13 cellular contexts compared by ENCODE assay signal in the genomic region with DNA sequence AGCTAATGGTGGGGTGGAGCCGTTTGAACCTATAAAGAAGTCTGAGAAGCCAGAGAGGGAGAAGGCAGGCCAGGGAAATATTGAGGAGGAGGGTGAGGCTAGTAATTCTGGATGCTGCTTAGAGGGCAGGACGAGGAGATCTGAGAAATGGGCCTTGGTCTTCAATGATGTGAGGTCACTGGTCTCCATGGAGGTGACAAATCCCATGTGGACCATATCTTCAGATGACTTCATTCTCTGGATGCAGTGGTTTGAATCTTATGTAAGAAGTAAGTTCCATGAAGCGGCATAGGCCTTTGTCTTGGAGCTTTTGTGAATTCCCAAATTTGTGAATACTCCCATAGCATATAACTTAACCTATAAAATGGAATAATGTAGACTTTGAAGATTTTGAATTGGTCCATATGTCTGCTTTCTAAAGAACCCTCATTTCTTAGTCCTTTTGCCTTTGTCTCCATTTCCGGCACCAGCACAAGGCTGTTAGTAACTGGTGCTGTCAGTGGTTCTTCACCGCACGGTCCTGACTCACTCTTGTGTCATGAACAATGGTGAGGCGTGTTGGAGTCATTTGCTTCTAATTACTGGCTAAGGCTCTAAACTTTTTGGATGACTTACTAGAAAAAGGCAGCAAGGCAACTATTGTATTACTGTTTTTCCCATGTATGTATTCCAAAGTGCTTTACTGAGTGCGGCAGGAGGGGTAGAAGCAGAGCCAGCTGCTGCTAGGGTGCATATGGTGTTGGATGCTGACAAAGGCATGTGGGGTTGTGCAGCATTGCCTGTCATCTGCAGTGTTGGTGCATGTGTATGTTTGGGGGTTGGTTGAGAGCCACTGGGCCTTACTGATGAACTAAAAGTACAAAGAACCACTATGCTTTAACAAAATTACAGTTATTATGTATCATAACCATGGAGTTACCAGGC. TPM values are rescaled to one million over a fixed set of nuclear protein-coding genes. Genes with fewer than 3 reads are reported as not detected.
DNase-seq lines count a peak whose midpoint lies in the region; ATAC-seq, FAIRE-seq and TF ChIP-seq lines count a peak whose summit lies in the region.
"Had no signal": no experiment of that assay in that cellular context is flagged by ENCODE, and none has a peak within 500 bp of the region (broad histone marks: within the 10 kb centered on the region; RNA-seq: fewer than 3 reads in every experiment).

No MANE protein-coding gene starts in this region.

- no peaks in the 10 kb centered on the region for H3K9me3 ChIP-seq in K562 (replicated peaks; ENCODE audit: control insufficient read depth, insufficient read depth, low read depth, low read length)
- H3K9me3 ChIP-seq: Peyer's patch, tibial nerve had no signal

- peak; percentile 18 for DNase-seq in stimulated activated CD4-positive, alpha-beta T cell treated with anti-CD3 and anti-CD28 coated beads, Interleukin-1b, Interleukin-23, amount 100 ng/mL, for 48 hours
- DNase-seq in stimulated activated CD4-positive, alpha-beta T cell treated with anti-CD3 and anti-CD28 coated beads, Interleukin-2, amount 100 ng/mL, for 48 hours = no peak
- no peak for DNase-seq in K562 (ENCODE audit: extremely low read depth in 1 of 4, low spot score in 3 of 4)
- DNase-seq in iris pigment epithelial cell (ENCODE audit: low read depth) = peak; percentile 89
- no peak for DNase-seq in NCI-H526 treated with DMSO at 0.1 percent for 48 hours (lab: John Stamatoyannopoulos, UW)
- no peak for DNase-seq in occipital lobe (lab: John Stamatoyannopoulos, UW)
- no peak for DNase-seq in activated T-helper 2 cell treated with anti-CD3 and anti-CD28 coated beads, Interferon-gamma antibody, Interleukin-2, Interleukin-4, amounts not matched to agents 10 μg/mL and 5 μg/mL and 100 μg/mL, durations not matched to agents 14 hours and 24 hours and 36 hours (ENCODE audit: low spot score)
- DNase-seq: Peyer's patch had no signal

- H3K4me2 ChIP-seq in K562 (ENCODE audit: insufficient read depth, low read length) = no peak overlapping the region

- no peak overlapping the region for H3K4me3 Mint-ChIP-seq in activated T-helper 2 cell treated with anti-CD3 and anti-CD28 coated beads, Interferon-gamma antibody, Interleukin-2, Interleukin-4, amounts not matched to agents 10 μg/mL and 5 μg/mL and 100 μg/mL, durations not matched to agents 14 hours and 24 hours and 36 hours (ENCODE audit: low read depth)
- H3K4me3 Mint-ChIP-seq: CD14-positive monocyte; dendritic cell treated with granulocyte-macrophage colony-stimulating factor and Interleukin-4, amounts not matched to agents 40 ng/mL and 50 ng/mL, for 4 days; IgD-negative memory B cell had no signal

- H3K27ac ChIP-seq in K562 (ENCODE audit: extremely low read depth, low read depth, low read length) = no peak overlapping the region
- H3K27ac ChIP-seq: Peyer's patch had no signal

- H3K36me3 Mint-ChIP-seq in activated T-helper 2 cell treated with anti-CD3 and anti-CD28 coated beads, Interferon-gamma antibody, Interleukin-2, Interleukin-4, amounts not matched to agents 10 μg/mL and 5 μg/mL and 100 μg/mL, durations not matched to agents 14 hours and 24 hours and 36 hours (ENCODE audit: low read depth) = no peaks in the 10 kb centered on the region
- H3K36me3 Mint-ChIP-seq: CD14-positive monocyte, IgD-negative memory B cell had no signal

- no peak for TF ChIP-seq RAD21 in K562 (CRISPR knock-in tag; conservative IDR thresholded peaks at IDR 0.05 in 1 of 2, IDR thresholded peaks at IDR 0.05 in 1 of 2)

- in situ Hi-C loops in K562 (cut with MboI) = no loop called here

- intact Hi-C loops in K562 (cut with micrococcal nuclease) = no loop called here
- intact Hi-C loops in activated T-helper 2 cell treated with anti-CD3 and anti-CD28 coated beads, Interferon-gamma antibody, Interleukin-2, Interleukin-4, amounts not matched to agents 10 μg/mL and 5 μg/mL and 100 μg/mL, durations not matched to agents 14 hours and 24 hours and 36 hours (cut with micrococcal nuclease) = no loop called here

- H3K4me3 ChIP-seq in K562 = no peak overlapping the region
- H3K4me3 ChIP-seq: Peyer's patch, tibial nerve had no signal

- TF ChIP-seq POLR2A in K562 (conservative IDR thresholded peaks at IDR 0.05) = no peak

- TF ChIP-seq EP300 in K562 (IDR thresholded peaks at IDR 0.05; ENCODE audit: low read length) = no peak

- H3K4me1 ChIP-seq in K562 (replicated peaks in 1 of 2; ENCODE audit: control insufficient read depth in 2 of 2, insufficient read depth in 2 of 2, low read length in 2 of 2) = no peaks in the 10 kb centered on the region; a peak in 1 of 5 replicates
- H3K4me1 ChIP-seq: Peyer's patch had no signal

- no peak overlapping the region for H3K9ac ChIP-seq in K562 (ENCODE audit: insufficient read depth in 1 of 2, low read depth in 2 of 2, low read length in 2 of 2)

- CTCF ChIA-PET in K562 (lab: Yijun Ruan, JAX; ENCODE audit: low intra/inter-chr PET ratio) = no interaction called here

- no peaks in the 10 kb centered on the region for H3K36me3 ChIP-seq in K562 (ENCODE audit: control insufficient read depth, insufficient read depth, low read length)
- H3K36me3 ChIP-seq: Peyer's patch, tibial nerve had no signal

- no peaks in the 10 kb centered on the region for H3K4me1 Mint-ChIP-seq in activated T-helper 2 cell treated with anti-CD3 and anti-CD28 coated beads, Interferon-gamma antibody, Interleukin-2, Interleukin-4, amounts not matched to agents 10 μg/mL and 5 μg/mL and 100 μg/mL, durations not matched to agents 14 hours and 24 hours and 36 hours (ENCODE audit: low read depth)
- H3K4me1 Mint-ChIP-seq: CD14-positive monocyte, IgD-negative memory B cell had no signal

- no peaks in the 10 kb centered on the region for H3K9me1 ChIP-seq in K562 (ENCODE audit: control insufficient read depth, insufficient read depth, low read length)

- no peaks in the 10 kb centered on the region for H4K20me1 ChIP-seq in K562 (replicated peaks; ENCODE audit: control insufficient read depth, insufficient read depth, low read length)

- H3K27me3 ChIP-seq in K562 (ENCODE audit: control insufficient read depth in 2 of 2, insufficient read depth in 2 of 2, low read length in 2 of 2) = peaks cover 10 to 26% of the 10 kb centered on the region in 2 experiments; a peak in 4 of 5 replicates
- H3K27me3 ChIP-seq: Peyer's patch, tibial nerve had no signal

- no TSS peak for BruUV-seq in K562 (replicated peaks; lab: Mats Ljungman, UMichigan)

- POLR2A ChIA-PET in K562 (lab: Yijun Ruan, JAX) = no interaction called here

- no peak overlapping the region for H2AFZ ChIP-seq in K562 (ENCODE audit: low read depth, low read length)

- H3K27ac Mint-ChIP-seq in activated T-helper 2 cell treated with anti-CD3 and anti-CD28 coated beads, Interferon-gamma antibody, Interleukin-2, Interleukin-4, amounts not matched to agents 10 μg/mL and 5 μg/mL and 100 μg/mL, durations not matched to agents 14 hours and 24 hours and 36 hours = no peak overlapping the region
- H3K27ac Mint-ChIP-seq: CD14-positive monocyte; dendritic cell treated with granulocyte-macrophage colony-stimulating factor and Interleukin-4, amounts not matched to agents 40 ng/mL and 50 ng/mL, for 4 days; IgD-negative memory B cell had no signal

- no peak for FAIRE-seq in K562 (lab: Jason Lieb, UNC)

- no peaks in the 10 kb centered on the region for H3K27me3 Mint-ChIP-seq in activated T-helper 2 cell treated with anti-CD3 and anti-CD28 coated beads, Interferon-gamma antibody, Interleukin-2, Interleukin-4, amounts not matched to agents 10 μg/mL and 5 μg/mL and 100 μg/mL, durations not matched to agents 14 hours and 24 hours and 36 hours (ENCODE audit: low read depth)
- H3K27me3 Mint-ChIP-seq: dendritic cell treated with granulocyte-macrophage colony-stimulating factor and Interleukin-4, amounts not matched to agents 40 ng/mL and 50 ng/mL, for 4 days; IgD-negative memory B cell had no signal

- no peak for TF ChIP-seq CTCF in K562 (IDR thresholded peaks at IDR 0.05 in 2 of 3, conservative IDR thresholded peaks at IDR 0.05 in 1 of 3; ENCODE audit: insufficient read depth in 2 of 3, low read depth in 1 of 3, low read length in 3 of 3)

- no peaks in the 10 kb centered on the region for H3K9me3 Mint-ChIP-seq in activated T-helper 2 cell treated with anti-CD3 and anti-CD28 coated beads, Interferon-gamma antibody, Interleukin-2, Interleukin-4, amounts not matched to agents 10 μg/mL and 5 μg/mL and 100 μg/mL, durations not matched to agents 14 hours and 24 hours and 36 hours
- H3K9me3 Mint-ChIP-seq: CD14-positive monocyte; dendritic cell treated with granulocyte-macrophage colony-stimulating factor and Interleukin-4, amounts not matched to agents 40 ng/mL and 50 ng/mL, for 4 days had no signal

- no peaks in the 10 kb centered on the region for H3K79me2 ChIP-seq in K562 (ENCODE audit: control insufficient read depth, insufficient read depth, low read length)

- ATAC-seq in K562 = no peak
- ATAC-seq in GM21737 (IDR thresholded peaks at IDR 0.05; ENCODE audit: unreplicated experiment) = no peak

- 6% methylated on average over 8 of the region's 8 CpGs for WGBS in K562 (ENCODE audit: insufficient coverage, low coverage, missing lambda C conversion rate)

TF ChIP-seq in K562, 482 proteins besides CTCF, POLR2A, EP300 and RAD21 (continues in another document):
- TF ChIP-seq RHOXF2B (CRISPR knock-in tag; conservative IDR thresholded peaks at IDR 0.05) = no peak
- no peak for TF ChIP-seq STAT5B (CRISPR knock-in tag; IDR thresholded peaks at IDR 0.05)
- no peak for TF ChIP-seq SMC3 (conservative IDR thresholded peaks at IDR 0.05; ENCODE audit: insufficient read depth, low read depth, low read length)

RNA-seq across cellular contexts. Expression of a gene that starts 54.0 kb away (rescaled TPM):
- 1.00 and 2.6 TPM in 2 replicates for total RNA-seq in K562 (2011; cell fraction: chromatin; rRNA removed; ENCODE audit: low replicate concordance)
- 0.33 and 0.53 TPM in 2 replicates for total RNA-seq in K562 (2011; cell fraction: nucleolus; rRNA removed)
- total RNA-seq in K562 (2011; cell fraction: nucleoplasm; rRNA removed) = 0.53 and 1.1 TPM in 2 replicates
- total RNA-seq in K562 (2014; rRNA removed) = 0.14 and 1.9 TPM in 2 replicates
- 0.22 and 0.45 TPM in 2 replicates for total RNA-seq in K562 (2014; rRNA removed; fragmentation: Illumina TruSeq; extraction: Trizol)
- total RNA-seq in K562 (2015; rRNA removed; fragmentation: Illumina TruSeq; extraction: Trizol) = 0.30 and 0.62 TPM in 2 replicates
- 0.44 and 0.58 TPM in 2 replicates for total RNA-seq in K562 (2021)
- 0.15 and 0.27 TPM in 2 replicates for polyA plus RNA-seq in K562 (2011; rRNA removed)
- polyA plus RNA-seq in K562 (2011; cell fraction: cytosol; rRNA removed) = 0.25 and 0.42 TPM in 2 replicates
- 0.29 and 0.40 TPM in 2 replicates for polyA plus RNA-seq in K562 (2011; cell fraction: nucleus; rRNA removed)
- 0.69 and 1.3 TPM in 2 replicates for polyA plus RNA-seq in K562 (2012)
- 0.15 and 0.49 TPM in 2 replicates for polyA plus RNA-seq in K562 (2014; fragmentation: Illumina TruSeq; extraction: Trizol)
- under 1 TPM; 0.03 to 0.10 TPM for polyA plus RNA-seq in K562 (2014; fragmentation: Nextera tagmentation; extraction: Ambion mirVana)
- 0.12 and 0.22 TPM in 2 replicates for polyA plus RNA-seq in K562 (2014; rRNA removed)
- polyA minus RNA-seq in K562 (2011; rRNA and poly(A)+ RNA removed) = 0.60 and 0.84 TPM in 2 replicates
- 0.57 and 0.64 TPM in 2 replicates for polyA minus RNA-seq in K562 (2011; cell fraction: cytosol; rRNA and poly(A)+ RNA removed)
- polyA minus RNA-seq in K562 (2011; cell fraction: nucleus; rRNA and poly(A)+ RNA removed) = 1.3 and 1.5 TPM in 2 replicates
- 36.7 TPM for total RNA-seq in occipital lobe
- 0.85 and 0.98 TPM in 2 replicates for total RNA-seq in activated T-helper 2 cell treated with anti-CD3 and anti-CD28 coated beads, Interferon-gamma antibody, Interleukin-2, Interleukin-4, amounts not matched to agents 10 μg/mL and 5 μg/mL and 100 μg/mL, durations not matched to agents 14 hours and 24 hours and 36 hours

Comparison
In these comparisons a context has a peak if more than half of its experiments do, and no peak if none do; other contexts are left out.
1. DNase-seq: peak in stimulated activated CD4-positive, alpha-beta T cell treated with anti-CD3 and anti-CD28 coated beads, Interleukin-1b, Interleukin-23, amount 100 ng/mL, for 48 hours (single experiment) and iris pigment epithelial cell (single experiment); none in stimulated activated CD4-positive, alpha-beta T cell treated with anti-CD3 and anti-CD28 coated beads, Interleukin-2, amount 100 ng/mL, for 48 hours (0 of 2), K562 (0 of 4), NCI-H526 treated with DMSO at 0.1 percent for 48 hours (single experiment), occipital lobe (single experiment) and activated T-helper 2 cell treated with anti-CD3 and anti-CD28 coated beads, Interferon-gamma antibody, Interleukin-2, Interleukin-4, amounts not matched to agents 10 μg/mL and 5 μg/mL and 100 μg/mL, durations not matched to agents 14 hours and 24 hours and 36 hours (single experiment).
2. RNA of a gene that starts 54.0 kb away (total RNA-seq): 36.7 TPM in occipital lobe (single experiment); 0.85 to 0.98 TPM in activated T-helper 2 cell treated with anti-CD3 and anti-CD28 coated beads, Interferon-gamma antibody, Interleukin-2, Interleukin-4, amounts not matched to agents 10 μg/mL and 5 μg/mL and 100 μg/mL, durations not matched to agents 14 hours and 24 hours and 36 hours and 0.14 to 2.6 TPM in K562; every median in the first group is over 10 times any median in the second.